ENCODE assay signal across 10 cellular contexts in the genomic region with DNA sequence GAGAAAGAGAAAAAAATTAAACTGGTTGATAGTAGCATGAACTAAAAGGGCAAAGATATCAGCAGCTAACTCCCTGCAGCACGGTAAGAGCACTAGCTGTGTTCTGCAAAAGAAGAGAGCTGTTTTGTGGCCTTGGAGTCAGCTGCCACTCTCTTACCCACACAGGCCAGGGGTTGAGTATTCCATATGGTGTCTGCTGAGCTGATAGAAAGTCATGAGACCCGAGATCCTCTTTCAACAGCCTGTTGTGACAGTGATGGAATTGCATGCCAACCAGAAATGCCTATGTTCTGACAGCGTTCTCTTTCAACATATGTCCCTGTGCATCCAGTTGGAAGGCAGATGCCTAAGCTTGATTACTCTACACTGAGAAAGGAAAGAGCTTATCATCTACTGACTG. TPM values are rescaled to one million over a fixed set of nuclear protein-coding genes. Genes with fewer than 3 reads are reported as not detected.
A peak's percentile ranks its signal among the peaks of the same experiment; 100 is the strongest.
DNase-seq lines count a peak whose midpoint lies in the region; TF ChIP-seq lines count a peak whose summit lies in the region.
"Had no signal": no experiment of that assay in that cellular context is flagged by ENCODE, and none has a peak within 500 bp of the region (broad histone marks: within the 10 kb centered on the region; RNA-seq: fewer than 3 reads in every experiment).

No MANE protein-coding gene starts in this region.

- no peak overlapping the region for H3K4me2 ChIP-seq in neural cell (ENCODE audit: low read length)

- no peaks in the 10 kb centered on the region for H3K9me2 ChIP-seq in neural cell (ENCODE audit: insufficient read depth, low read length)

- DNase-seq in GM04504 (ENCODE audit: low read depth) (peak; percentile 12), OCI-M1 (lab: John Stamatoyannopoulos, UW) (peak; percentile 67), epithelial cell of prostate (ENCODE audit: low read depth, low spot score) (no peak), posterior cingulate gyrus (no peak), UCSD-AML1 (lab: John Stamatoyannopoulos, UW; ENCODE audit: unreplicated experiment) (no peak), Kasumi-1 (lab: John Stamatoyannopoulos, UW) (no peak), GM19238 (ENCODE audit: insufficient read length, low spot score) (no peak)
- DNase-seq: activated naive CD4-positive, alpha-beta T cell; naive thymus-derived CD4-positive, alpha-beta T cell had no signal

- intact Hi-C loops in posterior cingulate gyrus (cut with DNase I), result no loop called here

- no peak overlapping the region for H3K9ac ChIP-seq in neural cell (ENCODE audit: low read length)

- TF ChIP-seq EP300 in neural cell (conservative IDR thresholded peaks at IDR 0.05; ENCODE audit: poor library complexity, severe bottlenecking), result peak; percentile 97

- no peaks in the 10 kb centered on the region for H3K27me3 ChIP-seq in neural cell (ENCODE audit: insufficient read depth, low read depth, low read length)

- no peaks in the 10 kb centered on the region for H3K36me3 ChIP-seq in neural cell (ENCODE audit: insufficient read depth, low read length)

- H3K79me2 ChIP-seq in neural cell (replicated peaks; ENCODE audit: insufficient read depth, low read length), result no peaks in the 10 kb centered on the region

- peak overlapping the region; percentile 73 for H3K27ac ChIP-seq in epithelial cell of prostate
- H3K27ac ChIP-seq in neural cell (ENCODE audit: low read length), result no peak overlapping the region

- TF ChIP-seq RAD21 in neural cell (conservative IDR thresholded peaks at IDR 0.05), result no peak

- H4K20me1 ChIP-seq in neural cell (ENCODE audit: insufficient read depth), result no peaks in the 10 kb centered on the region

- H2AFZ ChIP-seq in neural cell (ENCODE audit: low read depth, low read length), result no peak overlapping the region

- H3K9me3 ChIP-seq in neural cell (ENCODE audit: low read length), result no peaks in the 10 kb centered on the region

- TF ChIP-seq CTCF in neural cell (IDR thresholded peaks at IDR 0.05; ENCODE audit: poor library complexity, severe bottlenecking), result no peak

- H3F3A ChIP-seq in neural cell (ENCODE audit: insufficient read depth, low read length, poor library complexity, severe bottlenecking), result no peaks in the 10 kb centered on the region

- no peak overlapping the region for H3K4me3 ChIP-seq in neural cell (ENCODE audit: low read length)

TF ChIP-seq in neural cell, 6 proteins besides CTCF, POLR2A, EP300 and RAD21:
- TF ChIP-seq REST (IDR thresholded peaks at IDR 0.05; ENCODE audit: borderline replicate concordance) (peak; percentile 62), POLR2AphosphoS5 (IDR thresholded peaks at IDR 0.05) (peak; percentile 94), MXI1 (conservative IDR thresholded peaks at IDR 0.05; ENCODE audit: poor library complexity, severe bottlenecking) (peak; percentile 11), SMC3 (conservative IDR thresholded peaks at IDR 0.05; ENCODE audit: poor library complexity) (no peak), EZH2 (IDR thresholded peaks at IDR 0.05; ENCODE audit: borderline replicate concordance, insufficient read depth, low read length, poor library complexity, severe bottlenecking) (no peak), TAF1 (IDR thresholded peaks at IDR 0.05; ENCODE audit: low read depth) (no peak)

RNA-seq across cellular contexts. Expression of gene TMTC1, which starts 39.9 kb away (rescaled TPM):
- polyA plus RNA-seq in neural cell, result 7.4 and 10.0 TPM in 2 replicates
- polyA minus RNA-seq in neural cell, result 42.5 and 48.7 TPM in 2 replicates
- polyA plus RNA-seq: naive thymus-derived CD4-positive, alpha-beta T cell had no signal

Comparison
In these comparisons a context has a peak if more than half of its experiments do, and no peak if none do; other contexts are left out.
1. DNase-seq: peak in GM04504 (single experiment) and OCI-M1 (single experiment); none in epithelial cell of prostate (single experiment), posterior cingulate gyrus (0 of 10), UCSD-AML1 (single experiment), Kasumi-1 (0 of 2) and GM19238 (single experiment).